ENCODE assay signal across 1 cellular context in the genomic region with DNA sequence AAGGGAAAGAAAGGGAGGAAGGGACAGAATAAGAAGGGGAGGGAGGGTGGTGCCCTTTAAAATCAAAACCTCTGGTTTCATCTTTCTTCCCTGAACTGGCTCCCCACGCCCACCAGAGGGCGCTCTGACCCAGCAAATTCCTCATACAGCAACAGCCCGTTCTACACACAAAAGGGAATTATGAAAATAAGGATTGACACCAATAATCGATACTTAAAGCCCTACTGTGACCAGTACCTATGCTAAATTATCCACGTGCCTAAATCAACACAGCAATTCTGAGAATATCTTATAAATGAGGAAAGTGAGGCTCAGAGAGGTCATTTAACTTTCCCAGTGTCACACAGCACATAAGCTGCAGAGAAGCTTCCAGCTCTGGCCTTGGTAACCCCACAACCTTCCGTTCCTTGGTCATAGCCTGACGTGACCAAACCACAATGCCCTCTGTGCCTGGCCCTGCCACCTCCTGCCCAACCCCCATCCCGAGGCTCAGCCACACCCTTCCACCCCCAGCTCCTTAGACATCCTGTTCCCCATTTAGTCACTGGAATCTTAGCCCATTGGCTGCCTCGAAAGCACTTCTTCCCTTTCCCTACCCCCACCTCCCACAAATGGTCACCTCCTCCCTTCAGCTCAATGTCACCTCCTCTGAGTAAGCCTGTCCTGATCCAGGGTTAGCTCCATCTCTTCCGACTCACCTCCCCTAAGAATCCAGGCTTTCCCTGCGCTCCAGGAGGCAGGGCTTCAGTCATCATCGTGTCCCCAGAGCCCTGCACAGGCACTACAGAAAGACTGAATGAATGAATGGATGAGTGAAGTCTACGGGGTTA.
TF ChIP-seq lines count a peak whose summit lies in the region.

No MANE protein-coding gene starts in this region.

TF ChIP-seq in IMR-90, 13 proteins besides CTCF, POLR2A, EP300 and RAD21 (continued from another document):
- TF ChIP-seq, protein P1, sequence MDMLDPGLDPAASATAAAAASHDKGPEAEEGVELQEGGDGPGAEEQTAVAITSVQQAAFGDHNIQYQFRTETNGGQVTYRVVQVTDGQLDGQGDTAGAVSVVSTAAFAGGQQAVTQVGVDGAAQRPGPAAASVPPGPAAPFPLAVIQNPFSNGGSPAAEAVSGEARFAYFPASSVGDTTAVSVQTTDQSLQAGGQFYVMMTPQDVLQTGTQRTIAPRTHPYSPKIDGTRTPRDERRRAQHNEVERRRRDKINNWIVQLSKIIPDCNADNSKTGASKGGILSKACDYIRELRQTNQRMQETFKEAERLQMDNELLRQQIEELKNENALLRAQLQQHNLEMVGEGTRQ (IDR thresholded peaks at IDR 0.05; ENCODE audit: low read depth, low read length): no peak
- peak; percentile 89 for TF ChIP-seq SMC3 (IDR thresholded peaks at IDR 0.05; ENCODE audit: low read depth, low read length)
- TF ChIP-seq NFE2L2 (IDR thresholded peaks at IDR 0.05; ENCODE audit: low read depth, low read length): no peak
